Comparison of ENCODE assay signal across 12 cellular contexts in the genomic region with DNA sequence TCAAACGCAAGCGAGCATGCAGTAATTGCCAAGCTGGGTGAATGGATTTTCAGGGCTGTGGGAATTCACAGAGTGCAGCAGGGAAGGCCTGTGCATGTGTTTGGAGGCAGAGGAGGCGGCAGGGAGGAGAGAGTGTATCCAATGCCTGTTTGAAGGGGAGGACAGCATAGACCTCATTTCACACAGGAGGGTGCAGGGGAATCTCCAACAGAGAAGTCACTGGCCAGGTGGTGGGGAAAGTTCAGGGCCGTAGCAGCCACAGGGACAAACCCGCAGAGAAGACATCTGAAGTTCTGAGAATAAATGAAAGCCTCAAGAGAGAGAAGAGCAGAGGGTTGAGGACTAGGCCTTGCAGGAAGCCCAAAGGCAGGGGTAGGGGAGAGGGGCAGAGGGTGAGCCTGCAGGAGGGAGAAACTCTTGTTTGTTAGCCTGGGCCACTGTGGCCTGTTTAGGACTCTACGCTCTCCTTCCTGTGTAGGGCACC.
DNase-seq lines count a peak whose midpoint lies in the region; ATAC-seq lines count a peak whose summit lies in the region.
"Had no signal": no experiment of that assay in that cellular context is flagged by ENCODE, and none has a peak within 500 bp of the region (broad histone marks: within the 10 kb centered on the region; RNA-seq: fewer than 3 reads in every experiment).

No MANE protein-coding gene starts in this region.

- no peak overlapping the region for H3K4me3 Mint-ChIP-seq in activated T-cell treated with anti-CD3 and anti-CD28 coated beads, Interleukin-2, amount 50 U/mL, for 24 hours
- H3K4me3 Mint-ChIP-seq in activated naive CD8-positive, alpha-beta T cell = no peak overlapping the region
- H3K4me3 Mint-ChIP-seq in stimulated activated naive B cell treated with anti-CD40 and anti-IgM and Interleukin-4, amounts not matched to agents 10 μg/mL and 1 μg/mL and 100 μg/mL, for 72 hours = peak overlapping the region; percentile 26 to 37

- DNase-seq in activated T-cell treated with anti-CD3 and anti-CD28 coated beads, Interleukin-2, amount 50 U/mL, for 24 hours = no peak
- no peak for DNase-seq in activated T-cell treated with anti-CD3 and anti-CD28 coated beads, Interleukin-2, amount 50 U/mL, for 48 hours
- peak; percentile 46 for DNase-seq in stimulated activated naive B cell treated with anti-CD40 and anti-IgM and Interleukin-4, amounts not matched to agents 10 μg/mL and 1 μg/mL and 100 μg/mL, for 72 hours
- DNase-seq in central memory CD4-positive, alpha-beta T cell = no peak
- DNase-seq in NCI-H748 treated with DMSO at 0.1 percent for 48 hours (lab: John Stamatoyannopoulos, UW) = no peak
- DNase-seq in activated CD8-positive, alpha-beta memory T cell treated with anti-CD3 and anti-CD28 coated beads, Interleukin-2, amount 50 U/mL, for 4 hours = no peak
- DNase-seq: activated CD8-positive, alpha-beta memory T cell treated with anti-CD3 and anti-CD28 coated beads for 24 hours; HCEC 1CT; NCI-H524 treated with DMSO at 0.1 percent for 48 hours; stimulated activated CD4-positive, alpha-beta T cell treated with anti-CD3 and anti-CD28 coated beads, Interleukin-4, amount 100 ng/mL, for 1 hour had no signal

- ATAC-seq in HG03045 (IDR thresholded peaks at IDR 0.05; ENCODE audit: unreplicated experiment) = peak; percentile 46
- peak; percentile 91 to 92 for ATAC-seq in stimulated activated naive B cell treated with anti-CD40 and anti-IgM and Interleukin-4, amounts not matched to agents 10 μg/mL and 1 μg/mL and 100 μg/mL, for 72 hours (replicated peaks)

- peak overlapping the region; percentile 84 for H3K27ac Mint-ChIP-seq in activated T-cell treated with anti-CD3 and anti-CD28 coated beads, Interleukin-2, amount 50 U/mL, for 24 hours
- H3K27ac Mint-ChIP-seq in activated naive CD8-positive, alpha-beta T cell = peak overlapping the region; percentile 47
- H3K27ac Mint-ChIP-seq in stimulated activated naive B cell treated with anti-CD40 and anti-IgM and Interleukin-4, amounts not matched to agents 10 μg/mL and 1 μg/mL and 100 μg/mL, for 72 hours = peak overlapping the region; percentile 89

- no peaks in the 10 kb centered on the region for H3K9me3 Mint-ChIP-seq in activated T-cell treated with anti-CD3 and anti-CD28 coated beads, Interleukin-2, amount 50 U/mL, for 24 hours
- H3K9me3 Mint-ChIP-seq in activated naive CD8-positive, alpha-beta T cell (ENCODE audit: low read depth) = no peaks in the 10 kb centered on the region
- no peaks in the 10 kb centered on the region for H3K9me3 Mint-ChIP-seq in stimulated activated naive B cell treated with anti-CD40 and anti-IgM and Interleukin-4, amounts not matched to agents 10 μg/mL and 1 μg/mL and 100 μg/mL, for 72 hours

- H3K27me3 Mint-ChIP-seq in activated T-cell treated with anti-CD3 and anti-CD28 coated beads, Interleukin-2, amount 50 U/mL, for 24 hours = no peaks in the 10 kb centered on the region
- H3K27me3 Mint-ChIP-seq in activated naive CD8-positive, alpha-beta T cell = no peaks in the 10 kb centered on the region
- H3K27me3 Mint-ChIP-seq in stimulated activated naive B cell treated with anti-CD40 and anti-IgM and Interleukin-4, amounts not matched to agents 10 μg/mL and 1 μg/mL and 100 μg/mL, for 72 hours = peaks cover 0 to 6% of the 10 kb centered on the region in 2 donors

- peaks cover 26% of the 10 kb centered on the region for H3K4me1 Mint-ChIP-seq in activated T-cell treated with anti-CD3 and anti-CD28 coated beads, Interleukin-2, amount 50 U/mL, for 24 hours (ENCODE audit: low read depth)
- peaks cover 25% of the 10 kb centered on the region for H3K4me1 Mint-ChIP-seq in activated naive CD8-positive, alpha-beta T cell (ENCODE audit: low read depth)
- H3K4me1 Mint-ChIP-seq in stimulated activated naive B cell treated with anti-CD40 and anti-IgM and Interleukin-4, amounts not matched to agents 10 μg/mL and 1 μg/mL and 100 μg/mL, for 72 hours = peaks cover 17 to 20% of the 10 kb centered on the region in 2 donors

- no peaks in the 10 kb centered on the region for H3K36me3 Mint-ChIP-seq in activated T-cell treated with anti-CD3 and anti-CD28 coated beads, Interleukin-2, amount 50 U/mL, for 24 hours (ENCODE audit: low read depth)
- no peaks in the 10 kb centered on the region for H3K36me3 Mint-ChIP-seq in activated naive CD8-positive, alpha-beta T cell
- no peaks in the 10 kb centered on the region for H3K36me3 Mint-ChIP-seq in stimulated activated naive B cell treated with anti-CD40 and anti-IgM and Interleukin-4, amounts not matched to agents 10 μg/mL and 1 μg/mL and 100 μg/mL, for 72 hours

Comparison
In these comparisons a context has a peak if more than half of its experiments do, and no peak if none do; other contexts are left out.
1. H3K4me3 Mint-ChIP-seq: peak in stimulated activated naive B cell treated with anti-CD40 and anti-IgM and Interleukin-4, amounts not matched to agents 10 μg/mL and 1 μg/mL and 100 μg/mL, for 72 hours (2 of 2); none in activated T-cell treated with anti-CD3 and anti-CD28 coated beads, Interleukin-2, amount 50 U/mL, for 24 hours (single experiment) and activated naive CD8-positive, alpha-beta T cell (single experiment).
2. Peak in every context shown above with its lines, with median percentiles within 50 percentile points of each other: H3K27ac Mint-ChIP-seq.